Comparison of ENCODE assay signal across 26 cellular contexts in the genomic region with DNA sequence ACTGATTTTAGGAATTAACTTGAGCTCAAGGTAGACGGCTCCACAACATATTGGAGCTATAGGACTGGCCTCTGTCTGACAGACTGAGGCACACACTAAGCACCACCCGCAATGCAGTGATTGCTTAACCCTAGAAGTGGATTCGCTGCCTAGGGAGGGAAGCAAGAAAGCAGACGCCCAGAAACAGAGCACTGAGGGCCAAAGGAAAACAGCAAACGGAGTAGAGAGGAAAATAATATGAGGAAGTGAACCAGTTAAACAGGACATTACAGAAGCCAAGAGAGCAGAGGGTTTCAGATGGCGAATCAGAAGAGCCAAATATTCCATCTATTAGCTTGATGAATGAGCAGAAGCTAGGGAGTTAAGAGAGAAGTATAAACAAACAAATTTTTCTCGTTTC.
A peak's percentile ranks its signal among the peaks of the same experiment; 100 is the strongest.
DNase-seq lines count a peak whose midpoint lies in the region; ATAC-seq and TF ChIP-seq lines count a peak whose summit lies in the region.
"Had no signal": no experiment of that assay in that cellular context is flagged by ENCODE, and none has a peak within 500 bp of the region (broad histone marks: within the 10 kb centered on the region; RNA-seq: fewer than 3 reads in every experiment).

No MANE protein-coding gene starts in this region.

- H3K4me3 ChIP-seq in fibroblast of mammary gland (ENCODE audit: control insufficient read depth, low read depth, low read length): no peak overlapping the region
- H3K4me3 ChIP-seq in left lung: no peak overlapping the region
- no peak overlapping the region for H3K4me3 ChIP-seq in upper lobe of right lung
- H3K4me3 ChIP-seq in MG63: no peak overlapping the region
- H3K4me3 ChIP-seq: SK-N-MC, testis had no signal

- peak overlapping the region; percentile 19 to 54 for H3K27ac ChIP-seq in left lung
- H3K27ac ChIP-seq in upper lobe of right lung: no peak overlapping the region
- H3K27ac ChIP-seq: HL-60, parathyroid adenoma, SK-N-MC, testis had no signal

- intact Hi-C loops in left lung (cut with DNase I): no loop called here
- intact Hi-C loops in upper lobe of right lung (cut with DNase I): no loop called here

- H3K4me1 Mint-ChIP-seq in activated naive CD4-positive, alpha-beta T cell treated with anti-CD3 and anti-CD28 coated beads, Interleukin-2, amount 50 U/mL, for 24 hours: no peaks in the 10 kb centered on the region

- H3K9me3 ChIP-seq in left lung (no peaks in the 10 kb centered on the region), upper lobe of right lung (no peaks in the 10 kb centered on the region), MG63 (no peaks in the 10 kb centered on the region)
- H3K9me3 ChIP-seq: testis had no signal

- no peaks in the 10 kb centered on the region for H3K27me3 Mint-ChIP-seq in activated naive CD4-positive, alpha-beta T cell treated with anti-CD3 and anti-CD28 coated beads, Interleukin-2, amount 50 U/mL, for 24 hours
- H3K27me3 Mint-ChIP-seq: central memory CD8-positive, alpha-beta T cell; effector memory CD8-positive, alpha-beta T cell had no signal

- H3K9me3 Mint-ChIP-seq in activated naive CD4-positive, alpha-beta T cell treated with anti-CD3 and anti-CD28 coated beads, Interleukin-2, amount 50 U/mL, for 24 hours: peaks cover 21% of the 10 kb centered on the region
- H3K9me3 Mint-ChIP-seq: activated T-helper 2 cell treated with anti-CD3 and anti-CD28 coated beads, Interferon-gamma antibody, Interleukin-2, Interleukin-4, amounts not matched to agents 10 μg/mL and 5 μg/mL and 100 μg/mL, durations not matched to agents 14 hours and 24 hours and 36 hours; central memory CD8-positive, alpha-beta T cell; effector memory CD8-positive, alpha-beta T cell had no signal

- H3K4me1 ChIP-seq in left lung (peaks cover 0 to 5% of the 10 kb centered on the region in 2 donors), upper lobe of right lung (peaks cover 14% of the 10 kb centered on the region)
- H3K4me1 ChIP-seq: parathyroid adenoma, testis had no signal

- H3K36me3 Mint-ChIP-seq in activated naive CD4-positive, alpha-beta T cell treated with anti-CD3 and anti-CD28 coated beads, Interleukin-2, amount 50 U/mL, for 24 hours: peaks cover 17% of the 10 kb centered on the region

- no peaks in the 10 kb centered on the region for H3K36me3 ChIP-seq in left lung
- H3K36me3 ChIP-seq in upper lobe of right lung: no peaks in the 10 kb centered on the region
- no peaks in the 10 kb centered on the region for H3K36me3 ChIP-seq in MG63

- peak overlapping the region; percentile 19 for H3K27ac Mint-ChIP-seq in activated naive CD4-positive, alpha-beta T cell treated with anti-CD3 and anti-CD28 coated beads, Interleukin-2, amount 50 U/mL, for 24 hours
- H3K27ac Mint-ChIP-seq: activated T-helper 2 cell treated with anti-CD3 and anti-CD28 coated beads, Interferon-gamma antibody, Interleukin-2, Interleukin-4, amounts not matched to agents 10 μg/mL and 5 μg/mL and 100 μg/mL, durations not matched to agents 14 hours and 24 hours and 36 hours; effector memory CD8-positive, alpha-beta T cell had no signal

- ATAC-seq in left lung (peak; percentile 61), upper lobe of right lung (peak; percentile 63)
- ATAC-seq: activated CD4-positive, CD25-positive, alpha-beta regulatory T cell treated with anti-CD3 and anti-CD28 coated beads, Interleukin-2, amount 50 U/mL, for 24 hours; effector memory CD8-positive, alpha-beta T cell; HCT116 had no signal

- no peak overlapping the region for H3K4me3 Mint-ChIP-seq in activated naive CD4-positive, alpha-beta T cell treated with anti-CD3 and anti-CD28 coated beads, Interleukin-2, amount 50 U/mL, for 24 hours
- H3K4me3 Mint-ChIP-seq: central memory CD8-positive, alpha-beta T cell; effector memory CD8-positive, alpha-beta T cell had no signal

- TF ChIP-seq CTCF in fibroblast of mammary gland (conservative IDR thresholded peaks at IDR 0.05; ENCODE audit: control insufficient read depth, insufficient read depth, low read depth, low read length): no peak
- no peak for TF ChIP-seq CTCF in left lung (IDR thresholded peaks at IDR 0.05)
- no peak for TF ChIP-seq CTCF in upper lobe of right lung (IDR thresholded peaks at IDR 0.05)

- H3K27me3 ChIP-seq in left lung (no peaks in the 10 kb centered on the region), upper lobe of right lung (no peaks in the 10 kb centered on the region), MG63 (no peaks in the 10 kb centered on the region)
- H3K27me3 ChIP-seq: testis had no signal

- no peak for DNase-seq in activated naive CD4-positive, alpha-beta T cell (lab: John Stamatoyannopoulos, UW)
- DNase-seq in fibroblast of mammary gland (ENCODE audit: low read depth): peak; percentile 25
- DNase-seq in left lung: no peak
- no peak for DNase-seq in upper lobe of right lung
- no peak for DNase-seq in RKO (ENCODE audit: low spot score)
- no peak for DNase-seq in activated effector memory CD4-positive, alpha-beta T cell treated with anti-CD3 and anti-CD28 coated beads, Interleukin-2, amount 50 U/mL, for 16 hours
- DNase-seq in MG63: no peak
- DNase-seq: amniotic stem cell; DMS 273 treated with DMSO at 0.1 percent for 48 hours; effector memory CD8-positive, alpha-beta T cell; foreskin fibroblast; NCI-H1048; NCI-H2081; NCI-H524 treated with DMSO at 0.1 percent for 48 hours; OCI-M1; small intestine; stimulated activated CD4-positive, alpha-beta T cell treated with anti-CD3 and anti-CD28 coated beads, Interleukin-4, amount 100 ng/mL, for 4 hours; testis had no signal
